16 cellular contexts compared by ENCODE assay signal in genomic region chr12:93176610-93177126, GRCh38.
DNase-seq lines count a peak whose midpoint lies in the region; ATAC-seq and TF ChIP-seq lines count a peak whose summit lies in the region.
"Had no signal": no experiment of that assay in that cellular context is flagged by ENCODE, and none has a peak within 500 bp of the region (broad histone marks: within the 10 kb centered on the region; RNA-seq: fewer than 3 reads in every experiment).

No MANE protein-coding gene starts in this region.

- no peak overlapping the region for H3K4me3 ChIP-seq in AG04450 (ENCODE audit: low read depth, low read length)
- peak overlapping the region; percentile 17; the same call in 1 of the 2 replicates for H3K4me3 ChIP-seq in WI38 (ENCODE audit: low read depth, low read length)
- no peak overlapping the region for H3K4me3 ChIP-seq in rectal smooth muscle tissue (ENCODE audit: low read length)
- H3K4me3 ChIP-seq in lower lobe of right lung, result no peak overlapping the region
- H3K4me3 ChIP-seq: ovary had no signal

- no peaks in the 10 kb centered on the region for H3K36me3 ChIP-seq in rectal smooth muscle tissue (ENCODE audit: control insufficient read depth, insufficient read depth, low read length)
- H3K36me3 ChIP-seq in lower lobe of right lung, result no peaks in the 10 kb centered on the region
- H3K36me3 ChIP-seq: ovary had no signal

- H3K27ac ChIP-seq in AG04450 (ENCODE audit: low read depth, low read length), result peak overlapping the region; percentile 72
- H3K27ac ChIP-seq in rectal smooth muscle tissue (ENCODE audit: low read depth, low read length), result peak overlapping the region; percentile 20
- H3K27ac ChIP-seq in lower lobe of right lung, result no peak overlapping the region

- POLR2A ChIA-PET in AG04450 (lab: Yijun Ruan, JAX), result interaction anchor here (0.5 to 1.1 kb wide), 2 partner anchors 53 to 248 kb away, joined by 3 read pairs; no protein-coding TSS in a partner anchor

- intact Hi-C loops in lower lobe of right lung (cut with DNase I), result no loop called here

- no peak for TF ChIP-seq CTCF in AG04450 (IDR thresholded peaks at IDR 0.05; ENCODE audit: low read depth, low read length)
- TF ChIP-seq CTCF in WI38 (IDR thresholded peaks at IDR 0.05; ENCODE audit: low read depth, low read length), result no peak
- no peak for TF ChIP-seq CTCF in lower lobe of right lung (IDR thresholded peaks at IDR 0.05)

- ATAC-seq in GM19351 (IDR thresholded peaks at IDR 0.05; ENCODE audit: unreplicated experiment) (no peak), lower lobe of right lung (no peak)

- H3K9ac ChIP-seq in rectal smooth muscle tissue (ENCODE audit: low read length), result no peak overlapping the region

- H3K9me3 ChIP-seq in AG04450 (ENCODE audit: control insufficient read depth, insufficient read depth, low read length) (no peaks in the 10 kb centered on the region), lower lobe of right lung (no peaks in the 10 kb centered on the region)
- H3K9me3 ChIP-seq: ovary had no signal

- no peak for DNase-seq in AG04450 (ENCODE audit: low read depth, low spot score)
- DNase-seq in fibroblast of gingiva (ENCODE audit: low read depth), result peak; percentile 67
- DNase-seq in NCI-H446 treated with DMSO at 0.1 percent for 48 hours (lab: John Stamatoyannopoulos, UW), result no peak
- DNase-seq in kidney glomerular epithelial cell (lab: John Stamatoyannopoulos, UW), result no peak
- DNase-seq in lower lobe of right lung, result no peak
- DNase-seq: activated CD4-positive, alpha-beta T cell treated with anti-CD3 and anti-CD28 coated beads, Interleukin-2, amount 50 U/mL, for 48 hours; COR-L47; midbrain; NCI-H1092 treated with DMSO at 0.1 percent for 48 hours; NCI-H2171; SHP77 treated with DMSO at 0.1 percent for 48 hours; stimulated activated CD4-positive, alpha-beta T cell treated with anti-CD3 and anti-CD28 coated beads, Interleukin-12 subunit alpha, Interleukin-12 subunit beta, amount 100 ng/mL, for 4 hours had no signal

- peaks cover 26% of the 10 kb centered on the region for H3K4me1 ChIP-seq in rectal smooth muscle tissue (ENCODE audit: control insufficient read depth, insufficient read depth, low read length)
- peaks cover 13% of the 10 kb centered on the region for H3K4me1 ChIP-seq in lower lobe of right lung

- H3K27me3 ChIP-seq in AG04450 (ENCODE audit: control insufficient read depth, insufficient read depth, low read length) (no peaks in the 10 kb centered on the region), rectal smooth muscle tissue (ENCODE audit: control insufficient read depth, insufficient read depth, low read length) (peaks cover 2% of the 10 kb centered on the region), lower lobe of right lung (ENCODE audit: low read depth) (no peaks in the 10 kb centered on the region)
- H3K27me3 ChIP-seq: ovary had no signal

- CTCF ChIA-PET in AG04450 (lab: Charles Lee), result no interaction called here
